In the genomic region with DNA sequence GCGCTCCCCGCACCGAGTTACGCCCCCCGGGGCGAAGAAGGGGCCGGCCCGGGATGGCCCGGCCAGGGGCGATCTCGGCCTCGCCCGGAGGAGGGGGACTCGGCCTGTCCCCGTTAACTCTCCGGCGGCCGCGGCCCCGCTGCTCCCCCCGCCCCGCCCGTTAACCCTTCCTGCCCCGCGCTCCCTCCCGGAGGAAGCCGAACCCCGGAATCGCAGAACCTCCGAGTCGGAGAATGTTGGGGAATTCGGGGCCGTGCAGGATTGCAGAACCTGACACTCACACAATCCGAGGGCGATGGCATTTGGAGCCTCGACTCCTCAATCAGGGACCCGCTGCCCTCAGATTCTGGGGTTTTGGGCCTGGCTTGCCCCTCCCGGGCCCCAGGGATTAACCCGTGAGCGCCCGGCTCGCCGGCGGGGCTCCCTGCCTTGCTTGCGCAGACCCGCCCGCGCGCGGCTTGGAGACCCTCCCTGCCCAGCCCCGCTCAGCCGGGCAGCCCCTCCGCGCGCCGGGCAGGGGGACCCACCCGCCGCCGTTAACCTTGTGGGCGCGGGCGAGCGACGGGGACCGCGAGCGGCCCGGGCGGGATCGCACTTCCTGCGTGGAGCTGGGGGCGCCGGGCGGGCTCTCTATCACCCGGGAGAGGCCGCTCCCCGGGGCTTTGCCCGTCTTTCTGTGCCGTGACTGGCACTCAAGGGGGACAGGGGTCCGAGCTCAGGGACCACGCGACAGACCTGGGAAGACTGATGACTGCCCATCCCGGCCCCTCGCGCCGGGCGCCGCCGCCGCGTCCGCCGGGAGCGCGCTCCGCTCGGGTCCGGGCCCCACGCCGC, we compare ENCODE assay signal across 9 cellular contexts. TPM values are rescaled to one million over a fixed set of nuclear protein-coding genes. Genes with fewer than 3 reads are reported as not detected.
DNase-seq lines count a peak whose midpoint lies in the region; ATAC-seq and TF ChIP-seq lines count a peak whose summit lies in the region.
"Had no signal": no experiment of that assay in that cellular context is flagged by ENCODE, and none has a peak within 500 bp of the region (broad histone marks: within the 10 kb centered on the region; RNA-seq: fewer than 3 reads in every experiment).

No MANE protein-coding gene starts in this region.

- TF ChIP-seq POLR2A in spleen (IDR thresholded peaks at IDR 0.05) = no peak

- H3K4me1 ChIP-seq in HUES48 (ENCODE audit: control insufficient read depth, insufficient read depth, low read length) (peaks cover 15% of the 10 kb centered on the region), spleen (peaks cover 5 to 76% (median 46%) of the 10 kb centered on the region in 6 donors)

- no peak for TF ChIP-seq CTCF in spleen (IDR thresholded peaks at IDR 0.05 in 8 of 11, conservative IDR thresholded peaks at IDR 0.05 in 3 of 11)

- H3K9me3 ChIP-seq in HUES48 (ENCODE audit: control insufficient read depth, insufficient read depth, low read length) (no peaks in the 10 kb centered on the region), spleen (no peaks in the 10 kb centered on the region)

- peaks cover 3% of the 10 kb centered on the region for H3K4me1 Mint-ChIP-seq in activated naive CD8-positive, alpha-beta T cell treated with anti-CD3 and anti-CD28 coated beads, Interleukin-2, amount 10 ng/mL, durations not matched to agents 7 days and 5 days

- 0 to 4% (median 1%) methylated on average over 14 to 100 of the region's 100 CpGs for WGBS in spleen, 5 donors

- no peaks in the 10 kb centered on the region for H3K36me3 Mint-ChIP-seq in activated naive CD8-positive, alpha-beta T cell treated with anti-CD3 and anti-CD28 coated beads, Interleukin-2, amount 10 ng/mL, durations not matched to agents 7 days and 5 days
- H3K36me3 Mint-ChIP-seq: natural killer cell had no signal

- H3K36me3 ChIP-seq in HUES48 (ENCODE audit: control insufficient read depth, insufficient read depth, low read length) = no peaks in the 10 kb centered on the region
- no peaks in the 10 kb centered on the region for H3K36me3 ChIP-seq in spleen

- H3K9ac ChIP-seq in HUES48 (ENCODE audit: low read depth, low read length) = no peak overlapping the region

- H3K27me3 ChIP-seq in HUES48 (ENCODE audit: control insufficient read depth, insufficient read depth, low read length) (peaks cover 72% of the 10 kb centered on the region), spleen (replicated peaks in 1 of 7) (peaks cover 0 to 88% (median 40%) of the 10 kb centered on the region in 7 donors)

- H3K27ac ChIP-seq in HUES48 (ENCODE audit: low read depth, low read length) (no peak overlapping the region), spleen (peak overlapping the region in 2 of 8 donors; percentile 38 to 79)

- POLR2A ChIA-PET in activated naive CD8-positive, alpha-beta T cell treated with anti-CD3 and anti-CD28 coated beads, Interleukin-2, amount 10 ng/mL, durations not matched to agents 7 days and 5 days (lab: Charles Lee) = no interaction called here

- intact Hi-C loops in spleen (cut with DNase I; ENCODE audit: low total_unique reads) = no loop called here

- DNase-seq in activated naive CD8-positive, alpha-beta T cell treated with anti-CD3 and anti-CD28 coated beads, Interleukin-2, amount 10 ng/mL, durations not matched to agents 7 days and 5 days = no peak
- DNase-seq in iPS-NIHi11 (ENCODE audit: low spot score) (peak; percentile 70), spleen (no peak), globus pallidus (ENCODE audit: low spot score) (no peak), germinal center (ENCODE audit: low spot score) (no peak)
- DNase-seq: natural killer cell, OCI-M1 had no signal

- no peak for ATAC-seq in activated naive CD8-positive, alpha-beta T cell treated with anti-CD3 and anti-CD28 coated beads, Interleukin-2, amount 10 ng/mL, durations not matched to agents 7 days and 5 days (ENCODE audit: low read depth)
- ATAC-seq in GM19463 (IDR thresholded peaks at IDR 0.05; ENCODE audit: unreplicated experiment) = no peak

- no peak overlapping the region for H3K27ac Mint-ChIP-seq in activated naive CD8-positive, alpha-beta T cell treated with anti-CD3 and anti-CD28 coated beads, Interleukin-2, amount 10 ng/mL, durations not matched to agents 7 days and 5 days
- H3K27ac Mint-ChIP-seq: natural killer cell had no signal

- no peaks in the 10 kb centered on the region for H3K9me3 Mint-ChIP-seq in activated naive CD8-positive, alpha-beta T cell treated with anti-CD3 and anti-CD28 coated beads, Interleukin-2, amount 10 ng/mL, durations not matched to agents 7 days and 5 days
- H3K9me3 Mint-ChIP-seq: natural killer cell had no signal

- peak overlapping the region; percentile 67 for H3K4me3 ChIP-seq in HUES48 (ENCODE audit: low read depth, low read length)
- H3K4me3 ChIP-seq in spleen = peak overlapping the region; percentile 33 to 75 (median 43)

- peak overlapping the region; percentile 37 for H3K4me3 Mint-ChIP-seq in activated naive CD8-positive, alpha-beta T cell treated with anti-CD3 and anti-CD28 coated beads, Interleukin-2, amount 10 ng/mL, durations not matched to agents 7 days and 5 days

- H3K27me3 Mint-ChIP-seq in activated naive CD8-positive, alpha-beta T cell treated with anti-CD3 and anti-CD28 coated beads, Interleukin-2, amount 10 ng/mL, durations not matched to agents 7 days and 5 days = peaks cover 26% of the 10 kb centered on the region

RNA-seq across cellular contexts. Expression of a gene that starts 18.8 kb away (rescaled TPM):
- 1 to 10 TPM; 1.5 to 2.3 TPM for total RNA-seq in activated naive CD8-positive, alpha-beta T cell treated with anti-CD3 and anti-CD28 coated beads, Interleukin-2, amount 10 ng/mL, durations not matched to agents 7 days and 5 days
- 10 to 100 TPM in 1 of 7 donors, 1 to 10 TPM in 6; 3.8 to 10.0 (median 5.9) TPM for total RNA-seq in spleen
- 1 to 10 TPM; 1.8 to 6.9 (median 4.1) TPM for polyA plus RNA-seq in spleen
